14 cellular contexts compared by ENCODE assay signal in genomic region chr15:34620814-34621213, GRCh38.
"Had no signal": no experiment of that assay in that cellular context is flagged by ENCODE, and none has a peak within 500 bp of the region (broad histone marks: within the 10 kb centered on the region; RNA-seq: fewer than 3 reads in every experiment).

No MANE protein-coding gene starts in this region.

- DNase-seq: activated CD4-positive, alpha-beta T cell treated with anti-CD3 and anti-CD28 coated beads, Interleukin-2, amount 50 U/mL, for 48 hours; activated CD4-positive, CD25-positive, alpha-beta regulatory T cell treated with anti-CD3 and anti-CD28 coated beads, Interleukin-2, amount 50 U/mL, for 72 hours; activated naive CD4-positive, alpha-beta T cell treated with anti-CD3 and anti-CD28 coated beads, Interleukin-2, amount 10 ng/mL, durations not matched to agents 7 days and 5 days; esophagus squamous epithelium; foreskin fibroblast; kidney glomerular epithelial cell; sigmoid colon; stimulated activated CD4-positive, alpha-beta T cell treated with anti-CD3 and anti-CD28 coated beads, Interleukin-12 subunit alpha, Interleukin-12 subunit beta, amount 100 ng/mL, for 4 hours; stimulated activated CD4-positive, alpha-beta T cell treated with anti-CD3 and anti-CD28 coated beads, Interleukin-2, amount 100 ng/mL, for 24 hours; stomach; T-helper 9 cell; upper lobe of right lung had no signal

- H3K27me3 ChIP-seq: sigmoid colon had no signal

- H3K4me1 ChIP-seq: esophagus squamous epithelium, prostate gland, upper lobe of right lung had no signal

- H3K9me3 Mint-ChIP-seq: activated naive CD4-positive, alpha-beta T cell treated with anti-CD3 and anti-CD28 coated beads, Interleukin-2, amount 10 ng/mL, durations not matched to agents 7 days and 5 days had no signal

- H3K4me3 Mint-ChIP-seq: activated naive CD4-positive, alpha-beta T cell treated with anti-CD3 and anti-CD28 coated beads, Interleukin-2, amount 10 ng/mL, durations not matched to agents 7 days and 5 days had no signal

- H3K36me3 ChIP-seq: esophagus squamous epithelium, prostate gland, sigmoid colon, stomach, thoracic aorta, upper lobe of right lung had no signal

- H3K4me3 ChIP-seq: esophagus squamous epithelium, prostate gland, sigmoid colon, stomach, thoracic aorta, upper lobe of right lung had no signal

- H3K27ac ChIP-seq: esophagus squamous epithelium, prostate gland, sigmoid colon, stomach, thoracic aorta, upper lobe of right lung had no signal

- H3K27ac Mint-ChIP-seq: activated naive CD4-positive, alpha-beta T cell treated with anti-CD3 and anti-CD28 coated beads, Interleukin-2, amount 10 ng/mL, durations not matched to agents 7 days and 5 days had no signal

- H3K36me3 Mint-ChIP-seq: activated naive CD4-positive, alpha-beta T cell treated with anti-CD3 and anti-CD28 coated beads, Interleukin-2, amount 10 ng/mL, durations not matched to agents 7 days and 5 days had no signal

- H3K9me3 ChIP-seq: esophagus squamous epithelium, prostate gland, sigmoid colon, stomach, thoracic aorta, upper lobe of right lung had no signal
